In the genomic region with DNA sequence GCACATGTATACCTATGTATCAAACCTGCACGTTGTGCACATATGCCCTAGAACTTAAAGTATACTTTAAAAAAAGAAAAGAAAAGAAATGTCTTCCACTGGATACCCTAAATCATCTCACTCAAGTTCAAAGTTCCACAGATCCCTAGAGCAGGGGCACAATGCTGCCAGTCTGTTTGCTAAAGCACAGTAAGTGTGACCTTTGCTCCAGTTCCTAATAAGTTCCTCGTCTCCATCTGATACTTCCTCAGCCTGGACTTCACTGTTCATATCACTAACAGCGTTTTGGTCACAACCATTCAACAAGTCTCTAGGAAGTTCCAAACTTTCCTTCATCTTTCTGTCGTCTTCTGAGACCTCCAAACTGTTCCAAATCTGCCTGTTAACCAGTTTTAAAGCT, we compare ENCODE assay signal across 27 cellular contexts.
DNase-seq lines count a peak whose midpoint lies in the region; FAIRE-seq and TF ChIP-seq lines count a peak whose summit lies in the region.
"Had no signal": no experiment of that assay in that cellular context is flagged by ENCODE, and none has a peak within 500 bp of the region (broad histone marks: within the 10 kb centered on the region; RNA-seq: fewer than 3 reads in every experiment).

No MANE protein-coding gene starts in this region.

- no peaks in the 10 kb centered on the region for H3K27me3 ChIP-seq in Caco-2 (replicated peaks; ENCODE audit: control insufficient read depth, insufficient read depth, low read length)
- H3K27me3 ChIP-seq in OCI-LY3 (ENCODE audit: low read depth, low read length), result no peaks in the 10 kb centered on the region
- no peaks in the 10 kb centered on the region for H3K27me3 ChIP-seq in hepatocyte
- H3K27me3 ChIP-seq in suprapubic skin, result no peaks in the 10 kb centered on the region
- H3K27me3 ChIP-seq: BE2C, BLaER1 had no signal

- H3K4me1 ChIP-seq in Caco-2 (peaks cover 26% of the 10 kb centered on the region), OCI-LY3 (ENCODE audit: low read length) (peaks cover 45% of the 10 kb centered on the region), hepatocyte (ENCODE audit: insufficient read depth) (peaks cover 4% of the 10 kb centered on the region), suprapubic skin (no peaks in the 10 kb centered on the region)
- H3K4me1 ChIP-seq: BE2C, BLaER1 had no signal

- H3K4me2 ChIP-seq in OCI-LY3 (ENCODE audit: low read length) (no peak overlapping the region), hepatocyte (no peak overlapping the region)
- H3K4me2 ChIP-seq: BLaER1 had no signal

- peaks cover 23% of the 10 kb centered on the region for H3K4me1 Mint-ChIP-seq in Caco-2 (ENCODE audit: low read depth, unreplicated experiment)
- H3K4me1 Mint-ChIP-seq in Calu3 (ENCODE audit: low read depth, unreplicated experiment), result peaks cover 60% of the 10 kb centered on the region
- H3K4me1 Mint-ChIP-seq: CD14-positive monocyte; CD4-positive, alpha-beta memory T cell; CD4-positive, CD25-positive, alpha-beta regulatory T cell; CD8-positive, alpha-beta memory T cell had no signal

- CTCF ChIA-PET in Caco-2 (lab: Charles Lee) (no interaction called here), Calu3 (lab: Charles Lee) (no interaction called here)

- H3K27ac ChIP-seq in OCI-LY3 (ENCODE audit: low read length) (peak overlapping the region; percentile 64; the same call in 1 of the 2 replicates), hepatocyte (peak overlapping the region; percentile 21), suprapubic skin (no peak overlapping the region)
- H3K27ac ChIP-seq: BLaER1 had no signal

- H3K4me3 ChIP-seq in Caco-2 (ENCODE audit: low read depth, low read length) (no peak overlapping the region), OCI-LY3 (ENCODE audit: low read length) (no peak overlapping the region), hepatocyte (no peak overlapping the region), suprapubic skin (no peak overlapping the region)
- H3K4me3 ChIP-seq: BLaER1 had no signal

- peaks cover 47% of the 10 kb centered on the region for H3K36me3 Mint-ChIP-seq in Caco-2 (ENCODE audit: insufficient read depth, unreplicated experiment)
- H3K36me3 Mint-ChIP-seq in Calu3 (ENCODE audit: insufficient read depth, unreplicated experiment), result peaks cover 17% of the 10 kb centered on the region
- H3K36me3 Mint-ChIP-seq: CD14-positive monocyte; CD4-positive, alpha-beta memory T cell; CD4-positive, CD25-positive, alpha-beta regulatory T cell; CD8-positive, alpha-beta memory T cell had no signal

- no peak for TF ChIP-seq CTCF in Caco-2 (IDR thresholded peaks at IDR 0.05; ENCODE audit: insufficient read depth in 1 of 2, low read depth in 1 of 2, low read length in 1 of 2, severe bottlenecking in 1 of 2, unreplicated experiment in 1 of 2)
- no peak for TF ChIP-seq CTCF in Calu3 (IDR thresholded peaks at IDR 0.05; ENCODE audit: unreplicated experiment)
- no peak for TF ChIP-seq CTCF in OCI-LY3 (IDR thresholded peaks at IDR 0.05; ENCODE audit: low read depth, low read length)
- TF ChIP-seq CTCF in hepatocyte (IDR thresholded peaks at IDR 0.05; ENCODE audit: poor library complexity), result no peak
- TF ChIP-seq CTCF in suprapubic skin (IDR thresholded peaks at IDR 0.05), result no peak

- H3K9me2 ChIP-seq in hepatocyte (replicated peaks; ENCODE audit: insufficient read depth), result no peaks in the 10 kb centered on the region

- POLR2A ChIA-PET in Caco-2 (lab: Charles Lee), result no interaction called here

- H3K27ac Mint-ChIP-seq in Caco-2 (ENCODE audit: unreplicated experiment) (peak overlapping the region; percentile 28), Calu3 (ENCODE audit: unreplicated experiment) (peak overlapping the region; percentile 31)
- H3K27ac Mint-ChIP-seq: CD14-positive monocyte; CD4-positive, alpha-beta memory T cell; CD4-positive, CD25-positive, alpha-beta regulatory T cell; CD8-positive, alpha-beta memory T cell had no signal

- H3K9me3 Mint-ChIP-seq in Caco-2 (ENCODE audit: unreplicated experiment), result peaks cover 28% of the 10 kb centered on the region
- no peaks in the 10 kb centered on the region for H3K9me3 Mint-ChIP-seq in Calu3 (ENCODE audit: low read depth, unreplicated experiment)

- intact Hi-C loops in Caco-2 (cut with micrococcal nuclease; ENCODE audit: unreplicated experiment), result no loop called here
- intact Hi-C loops in Calu3 (cut with micrococcal nuclease; ENCODE audit: unreplicated experiment), result no loop called here

- TF ChIP-seq POLR2A in suprapubic skin (IDR thresholded peaks at IDR 0.05), result no peak

- no TSS peak for BruUV-seq in Caco-2 (replicated peaks; lab: Mats Ljungman, UMichigan)
- BruUV-seq in Calu3 (replicated peaks; lab: Mats Ljungman, UMichigan), result no TSS peak

- H2AFZ ChIP-seq in OCI-LY3 (ENCODE audit: low read depth, low read length) (no peak overlapping the region), hepatocyte (no peak overlapping the region)

- H3K9me3 ChIP-seq in Caco-2, result peaks cover 5% of the 10 kb centered on the region; the same call in 1 of the 2 replicates
- peaks cover 12% of the 10 kb centered on the region; the same call in 1 of the 2 replicates for H3K9me3 ChIP-seq in OCI-LY3 (ENCODE audit: insufficient read depth, low read length)
- H3K9me3 ChIP-seq in hepatocyte (ENCODE audit: low read depth), result no peaks in the 10 kb centered on the region
- H3K9me3 ChIP-seq in suprapubic skin, result no peaks in the 10 kb centered on the region
- H3K9me3 ChIP-seq: BE2C had no signal

- H3K79me2 ChIP-seq in OCI-LY3 (ENCODE audit: low read length) (no peaks in the 10 kb centered on the region), hepatocyte (no peaks in the 10 kb centered on the region)

- TF ChIP-seq EP300 in suprapubic skin (IDR thresholded peaks at IDR 0.05), result no peak

- FAIRE-seq in GM19239 (lab: Jason Lieb, UNC), result no peak
- FAIRE-seq: A204.1, GM12891 had no signal

- WGBS in hepatocyte (ENCODE audit: low lambda C conversion rate, missing lambda C conversion rate), result 83% methylated on average over 4 of the region's 4 CpGs
- 82% methylated on average over 4 of the region's 4 CpGs for WGBS in suprapubic skin

- H3K4me3 Mint-ChIP-seq in Caco-2 (ENCODE audit: unreplicated experiment), result no peak overlapping the region
- no peak overlapping the region for H3K4me3 Mint-ChIP-seq in Calu3 (ENCODE audit: low read depth, unreplicated experiment)
- H3K4me3 Mint-ChIP-seq: CD14-positive monocyte; CD4-positive, alpha-beta memory T cell; CD4-positive, CD25-positive, alpha-beta regulatory T cell; CD8-positive, alpha-beta memory T cell had no signal

- no peak overlapping the region for H3K9ac ChIP-seq in OCI-LY3 (ENCODE audit: low read length)
- H3K9ac ChIP-seq: BLaER1 had no signal

- no peak for DNase-seq in Caco-2
- DNase-seq in Calu3, result no peak
- no peak for DNase-seq in hepatocyte (ENCODE audit: low spot score)
- no peak for DNase-seq in epidermal melanocyte (ENCODE audit: insufficient read length, low spot score)
- no peak for DNase-seq in suprapubic skin (ENCODE audit: low spot score in 2 of 2)
- DNase-seq in GM19239 (ENCODE audit: insufficient read length, low spot score), result no peak
- no peak for DNase-seq in activated naive CD4-positive, alpha-beta T cell treated with Interleukin-2 at 50 U/mL for 16 hours
- DNase-seq: 8988T; ACHN; BE2C; C1 segment of cervical spinal cord; CD4-positive, alpha-beta memory T cell; CD4-positive, CD25-positive, alpha-beta regulatory T cell; CD8-positive, alpha-beta memory T cell; COR-L47; DMS 273 treated with DMSO at 0.1 percent for 48 hours; DMS153; DMS53; DMS79; DND-41; EL; GDM1 had no signal

- H3K36me3 ChIP-seq in Caco-2 (ENCODE audit: control insufficient read depth, insufficient read depth, low read length), result peaks cover 3% of the 10 kb centered on the region; the same call in 1 of the 2 replicates
- H3K36me3 ChIP-seq in OCI-LY3 (replicated peaks; ENCODE audit: low read depth, low read length), result peaks cover 20% of the 10 kb centered on the region
- H3K36me3 ChIP-seq in hepatocyte (replicated peaks; ENCODE audit: insufficient read depth, low read depth), result no peaks in the 10 kb centered on the region
- no peaks in the 10 kb centered on the region for H3K36me3 ChIP-seq in suprapubic skin
- H3K36me3 ChIP-seq: BE2C, BLaER1 had no signal

- H4K20me1 ChIP-seq in OCI-LY3 (ENCODE audit: insufficient read depth, low read length) (no peaks in the 10 kb centered on the region), hepatocyte (ENCODE audit: insufficient read depth, poor library complexity, severe bottlenecking) (no peaks in the 10 kb centered on the region)
- H4K20me1 ChIP-seq: BLaER1 had no signal

- H3K27me3 Mint-ChIP-seq in Caco-2 (ENCODE audit: insufficient read depth, unreplicated experiment), result no peaks in the 10 kb centered on the region
- no peaks in the 10 kb centered on the region for H3K27me3 Mint-ChIP-seq in Calu3 (ENCODE audit: unreplicated experiment)
- H3K27me3 Mint-ChIP-seq: CD4-positive, alpha-beta memory T cell; CD4-positive, CD25-positive, alpha-beta regulatory T cell; CD8-positive, alpha-beta memory T cell had no signal
